11 cellular contexts compared by ENCODE assay signal in the genomic region with DNA sequence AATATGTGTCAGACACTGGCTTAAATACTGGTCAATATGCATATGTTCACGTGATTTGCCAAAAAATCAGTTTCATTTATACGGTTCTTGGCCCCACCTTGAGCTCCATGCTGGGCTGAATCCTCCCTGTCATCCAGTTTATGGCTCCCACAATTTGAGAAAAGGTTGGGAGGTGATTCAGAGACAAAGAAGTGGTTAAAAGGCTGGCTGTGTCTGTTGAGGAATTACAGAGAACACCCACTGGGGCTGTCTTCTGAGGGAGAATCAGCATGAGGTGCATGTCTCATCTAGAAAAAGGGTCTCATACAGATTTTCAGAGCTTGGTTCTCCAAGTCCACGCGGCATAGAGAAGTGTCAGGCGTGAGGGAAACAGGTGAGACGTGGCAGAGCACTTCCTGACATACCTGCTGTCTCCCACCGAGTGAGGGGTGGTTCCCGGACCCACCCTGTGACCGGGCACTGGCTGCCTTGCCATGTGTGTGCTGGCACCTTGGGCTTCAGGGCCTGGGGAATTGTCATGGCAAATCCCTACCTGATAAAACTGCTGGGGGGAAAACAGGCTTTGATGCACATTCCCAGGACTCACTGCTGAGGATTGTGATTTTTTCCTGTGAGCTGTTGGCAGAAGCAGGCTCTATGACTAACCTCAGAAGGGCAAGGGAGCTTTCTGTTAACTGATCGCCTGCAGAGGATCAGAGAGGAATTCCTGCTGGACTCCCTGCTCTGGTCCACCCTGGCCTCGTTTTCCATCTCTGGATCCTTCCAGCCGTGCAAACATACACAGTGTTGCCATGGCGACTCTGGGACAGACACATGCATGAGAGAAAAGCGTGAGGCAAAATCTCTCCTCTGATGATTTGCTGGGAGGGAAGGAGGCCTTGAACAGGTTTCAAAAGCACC.
DNase-seq lines count a peak whose midpoint lies in the region; ATAC-seq and TF ChIP-seq lines count a peak whose summit lies in the region.
"Had no signal": no experiment of that assay in that cellular context is flagged by ENCODE, and none has a peak within 500 bp of the region (broad histone marks: within the 10 kb centered on the region; RNA-seq: fewer than 3 reads in every experiment).

No MANE protein-coding gene starts in this region.

- H3K4me3 Mint-ChIP-seq in mesothelial cell of epicardium, result no peak overlapping the region
- no peak overlapping the region for H3K4me3 Mint-ChIP-seq in activated T-cell treated with anti-CD3 and anti-CD28 coated beads, Interleukin-2, amount 50 U/mL, for 24 hours

- intact Hi-C loops in vagina (cut with DNase I), result loop anchor here (10.0 kb wide), 2 partner anchors 153 to 227 kb away; a partner anchor contains a TSS

- no peak overlapping the region for H3K4me3 ChIP-seq in vagina

- H3K27me3 Mint-ChIP-seq in mesothelial cell of epicardium (ENCODE audit: low read depth), result no peaks in the 10 kb centered on the region
- H3K27me3 Mint-ChIP-seq in activated T-cell treated with anti-CD3 and anti-CD28 coated beads, Interleukin-2, amount 50 U/mL, for 24 hours, result peaks cover 7% of the 10 kb centered on the region

- peak; percentile 26 for DNase-seq in NCI-H2227 (lab: John Stamatoyannopoulos, UW; ENCODE audit: unreplicated experiment)
- DNase-seq in NCI-H2227 treated with DMSO at 0.1 percent for 48 hours (lab: John Stamatoyannopoulos, UW), result no peak
- peak; percentile 58 for DNase-seq in ecto neural progenitor cell (ENCODE audit: low spot score)
- DNase-seq in mesothelial cell of epicardium (ENCODE audit: low spot score in 2 of 2, unreplicated experiment in 2 of 2), result peak; percentile 44 to 63
- no peak for DNase-seq in vagina (ENCODE audit: extremely low spot score in 2 of 2)
- DNase-seq in activated T-cell treated with anti-CD3 and anti-CD28 coated beads, Interleukin-2, amount 50 U/mL, for 24 hours, result no peak
- DNase-seq: activated T-cell treated with anti-CD3 and anti-CD28 coated beads, Interleukin-2, amount 50 U/mL, for 1 hour; GOT3; NK-92 treated with Interleukin-12 subunit alpha and Interleukin-12 subunit beta, amount 100 ng/mL, for 24 hours had no signal

- no peak for TF ChIP-seq POLR2A in vagina (IDR thresholded peaks at IDR 0.05)

- H3K9me3 ChIP-seq in vagina, result no peaks in the 10 kb centered on the region

- TF ChIP-seq CTCF in mesothelial cell of epicardium (IDR thresholded peaks at IDR 0.05; ENCODE audit: unreplicated experiment), result no peak
- no peak for TF ChIP-seq CTCF in vagina (IDR thresholded peaks at IDR 0.05)

- peaks cover 18% of the 10 kb centered on the region for H3K4me1 ChIP-seq in vagina

- H3K36me3 ChIP-seq in vagina, result no peaks in the 10 kb centered on the region

- H3K27me3 ChIP-seq in vagina, result no peaks in the 10 kb centered on the region

- H3K4me1 Mint-ChIP-seq in mesothelial cell of epicardium, result peaks cover 37% of the 10 kb centered on the region
- no peaks in the 10 kb centered on the region for H3K4me1 Mint-ChIP-seq in activated T-cell treated with anti-CD3 and anti-CD28 coated beads, Interleukin-2, amount 50 U/mL, for 24 hours (ENCODE audit: low read depth)

- peak overlapping the region; percentile 30 for H3K27ac Mint-ChIP-seq in mesothelial cell of epicardium
- H3K27ac Mint-ChIP-seq in activated T-cell treated with anti-CD3 and anti-CD28 coated beads, Interleukin-2, amount 50 U/mL, for 24 hours, result no peak overlapping the region

- H3K27ac ChIP-seq in vagina, result peak overlapping the region; percentile 26

- no peak for ATAC-seq in GM21825 (IDR thresholded peaks at IDR 0.05; ENCODE audit: unreplicated experiment)
- ATAC-seq in HG03442 (IDR thresholded peaks at IDR 0.05; ENCODE audit: unreplicated experiment), result no peak

- no peaks in the 10 kb centered on the region for H3K9me3 Mint-ChIP-seq in mesothelial cell of epicardium
- no peaks in the 10 kb centered on the region for H3K9me3 Mint-ChIP-seq in activated T-cell treated with anti-CD3 and anti-CD28 coated beads, Interleukin-2, amount 50 U/mL, for 24 hours

- H3K36me3 Mint-ChIP-seq in mesothelial cell of epicardium, result no peaks in the 10 kb centered on the region
- H3K36me3 Mint-ChIP-seq in activated T-cell treated with anti-CD3 and anti-CD28 coated beads, Interleukin-2, amount 50 U/mL, for 24 hours (ENCODE audit: low read depth), result no peaks in the 10 kb centered on the region

Comparison
In these comparisons a context has a peak if more than half of its experiments do, and no peak if none do; other contexts are left out.
1. DNase-seq: peak in NCI-H2227 (single experiment), ecto neural progenitor cell (single experiment) and mesothelial cell of epicardium (2 of 2); none in NCI-H2227 treated with DMSO at 0.1 percent for 48 hours (single experiment), vagina (0 of 2) and activated T-cell treated with anti-CD3 and anti-CD28 coated beads, Interleukin-2, amount 50 U/mL, for 24 hours (single experiment).